In the genomic region with DNA sequence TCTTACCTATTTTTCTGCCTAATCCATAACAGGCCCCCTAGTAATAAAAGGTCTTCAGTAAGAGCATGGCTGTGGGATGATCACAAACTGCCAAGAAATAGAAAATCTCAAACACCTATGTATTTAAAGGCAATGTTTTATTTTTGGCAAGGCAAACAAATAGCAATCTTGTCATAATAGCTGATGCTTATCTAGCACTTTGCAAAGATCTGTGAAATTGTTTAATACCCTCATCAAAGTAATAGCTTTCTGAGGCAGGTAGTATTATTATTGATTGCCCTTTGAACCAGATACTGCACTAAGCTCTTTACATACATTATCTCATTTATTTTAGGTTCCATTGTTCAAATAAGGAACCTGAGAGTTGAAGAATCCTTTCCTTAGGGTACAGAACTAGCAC, we compare ENCODE assay signal across 22 cellular contexts. TPM values are rescaled to one million over a fixed set of nuclear protein-coding genes. Genes with fewer than 3 reads are reported as not detected.
A peak's percentile ranks its signal among the peaks of the same experiment; 100 is the strongest.
DNase-seq lines count a peak whose midpoint lies in the region; ATAC-seq and TF ChIP-seq lines count a peak whose summit lies in the region.
"Had no signal": no experiment of that assay in that cellular context is flagged by ENCODE, and none has a peak within 500 bp of the region (broad histone marks: within the 10 kb centered on the region; RNA-seq: fewer than 3 reads in every experiment).

No MANE protein-coding gene starts in this region.

- DNase-seq in DMS53 (lab: John Stamatoyannopoulos, UW) (peak; percentile 30), DMS53 treated with DMSO at 0.1 percent for 48 hours (lab: John Stamatoyannopoulos, UW; ENCODE audit: unreplicated experiment) (no peak), SK-N-MC (ENCODE audit: low read depth, low spot score) (no peak), esophagus muscularis mucosa (ENCODE audit: extremely low spot score) (no peak), superior temporal gyrus (ENCODE audit: extremely low spot score) (peak; percentile 15), NCI-H774 (lab: John Stamatoyannopoulos, UW) (no peak), left colon (no peak)
- DNase-seq in effector CD4-positive, alpha-beta T cell, result no peak
- DNase-seq: activated CD4-positive, alpha-beta T cell treated with anti-CD3 and anti-CD28 coated beads for 4 hours; activated CD8-positive, alpha-beta memory T cell treated with anti-CD3 and anti-CD28 coated beads for 24 hours; activated effector memory CD4-positive, alpha-beta T cell treated with Interleukin-2 at 50 U/mL for 16 hours; activated naive CD8-positive, alpha-beta T cell treated with anti-CD3 and anti-CD28 coated beads for 36 hours; CD4-positive, CD25-positive, alpha-beta regulatory T cell; NCI-H2029 treated with DMSO at 0.1 percent for 48 hours; NCI-H2227 treated with DMSO at 0.1 percent for 48 hours; stimulated activated CD4-positive, alpha-beta T cell treated with anti-CD3 and anti-CD28 coated beads, Interleukin-15, amount 100 ng/mL, for 24 hours; stimulated activated naive CD4-positive, alpha-beta T cell had no signal

- H3K9me3 ChIP-seq in SK-N-MC (ENCODE audit: low read depth, low read length), result no peaks in the 10 kb centered on the region
- no peaks in the 10 kb centered on the region for H3K9me3 ChIP-seq in esophagus muscularis mucosa
- H3K9me3 ChIP-seq: heart left ventricle, psoas muscle, SK-N-SH, testis had no signal

- TF ChIP-seq EP300 in esophagus muscularis mucosa (IDR thresholded peaks at IDR 0.05), result no peak

- H3K36me3 ChIP-seq in SK-N-MC (ENCODE audit: insufficient read depth, low read length), result no peaks in the 10 kb centered on the region
- no peaks in the 10 kb centered on the region for H3K36me3 ChIP-seq in esophagus muscularis mucosa
- H3K36me3 ChIP-seq: heart left ventricle had no signal

- no peak overlapping the region for H3K27ac ChIP-seq in SK-N-MC
- peak overlapping the region; percentile 93 to 97 (median 94) for H3K27ac ChIP-seq in esophagus muscularis mucosa (replicated peaks in 1 of 4)
- H3K27ac ChIP-seq: psoas muscle had no signal

- TF ChIP-seq POLR2A in esophagus muscularis mucosa (IDR thresholded peaks at IDR 0.05; ENCODE audit: low read depth), result no peak

- no peaks in the 10 kb centered on the region for H3K27me3 ChIP-seq in esophagus muscularis mucosa
- H3K27me3 ChIP-seq: testis had no signal

- TF ChIP-seq CTCF in esophagus muscularis mucosa (IDR thresholded peaks at IDR 0.05), result no peak

- no peak for ATAC-seq in left colon

- no peak overlapping the region for H3K9ac ChIP-seq in SK-N-MC (ENCODE audit: insufficient read length)
- H3K9ac ChIP-seq: SK-N-SH had no signal

- H3K4me3 ChIP-seq in SK-N-MC (peak overlapping the region; percentile 95; the same call in 1 of the 2 replicates), esophagus muscularis mucosa (peak overlapping the region in 1 of 4 donors; percentile 99)
- H3K4me3 ChIP-seq: lung had no signal

- intact Hi-C loops in esophagus muscularis mucosa (cut with DNase I) (loop anchor here (5.0 to 10.0 kb wide), 2 partner anchors 269 to 667 kb away; partner anchors contain the start of gene NDUFA5), left colon (cut with DNase I, micrococcal nuclease) (no loop called here)

- H3K4me1 ChIP-seq in esophagus muscularis mucosa, result peaks cover 2 to 33% (median 25%) of the 10 kb centered on the region in 4 donors

RNA-seq across cellular contexts. Expression of gene CADPS2, which starts 1.6 kb away (rescaled TPM):
- total RNA-seq in esophagus muscularis mucosa, result 100 to 1,000 TPM in 3 of 4 donors, 10 to 100 TPM in 1; 27.3 to 154 (median 114) TPM
- total RNA-seq in left colon, result 10 to 100 TPM; 12.1 to 13.0 TPM
- total RNA-seq: activated naive CD8-positive, alpha-beta T cell treated with anti-CD3 and anti-CD28 coated beads for 36 hours; CD4-positive, CD25-positive, alpha-beta regulatory T cell had no signal

Comparison
In these comparisons a context has a peak if more than half of its experiments do, and no peak if none do; other contexts are left out.
1. DNase-seq: peak in DMS53 (single experiment) and superior temporal gyrus (single experiment); none in DMS53 treated with DMSO at 0.1 percent for 48 hours (single experiment), SK-N-MC (single experiment), esophagus muscularis mucosa (single experiment), NCI-H774 (single experiment), effector CD4-positive, alpha-beta T cell (single experiment) and left colon (0 of 2).